Comparison of ENCODE assay signal across 1 cellular context in genomic region chr17:59964455-59965328, GRCh38.
TF ChIP-seq lines count a peak whose summit lies in the region.

Gene RNFT1 (minus strand): TSS chr17:59964740. CDS start chr17:59964663, 77 bp downstream.

TF ChIP-seq in GM12878, 131 proteins besides CTCF, POLR2A, EP300 and RAD21 (continued from another document and continues in another):
- TF ChIP-seq BCL11A (IDR thresholded peaks at IDR 0.05; ENCODE audit: low read depth, low read length) (0 out of 2 replicates have a peak, but pooled peaks have one; percentile 11), MLLT1 (IDR thresholded peaks at IDR 0.05) (peak; percentile 72; the same call in 1 of the 2 replicates), PAX5 (IDR thresholded peaks at IDR 0.05; ENCODE audit: borderline replicate concordance, low read depth, low read length) (peak; percentile 5; the same call in 1 of the 2 replicates), EED (IDR thresholded peaks at IDR 0.05; ENCODE audit: low read depth) (no peak), BRCA1 (IDR thresholded peaks at IDR 0.05; ENCODE audit: low read depth, low read length) (no peak), BCLAF1 (IDR thresholded peaks at IDR 0.05) (peak; percentile 84), YY1 (IDR thresholded peaks at IDR 0.05; ENCODE audit: low read depth, low read length) (no peak), CEBPZ (IDR thresholded peaks at IDR 0.05; ENCODE audit: low read depth, low read length) (no peak), TARDBP (IDR thresholded peaks at IDR 0.05; ENCODE audit: borderline replicate concordance) (no peak), E2F4 (IDR thresholded peaks at IDR 0.05; ENCODE audit: low read depth, low read length) (no peak), ZNF687 (IDR thresholded peaks at IDR 0.05) (peak; percentile 63; the same call in 1 of the 2 replicates), MXI1 (IDR thresholded peaks at IDR 0.05; ENCODE audit: low read depth, low read length) (no peak), ZNF217 (IDR thresholded peaks at IDR 0.05) (no peak), ZBTB40 (IDR thresholded peaks at IDR 0.05; ENCODE audit: borderline replicate concordance) (no peak), PAX8 (IDR thresholded peaks at IDR 0.05) (no peak), TAF1 (IDR thresholded peaks at IDR 0.05; ENCODE audit: borderline replicate concordance, low read depth, low read length) (no peak; the same call in 1 of the 2 replicates), NR2F1 (conservative IDR thresholded peaks at IDR 0.05) (peak; percentile 61; the same call in 1 of the 2 replicates), YBX1 (IDR thresholded peaks at IDR 0.05) (no peak), ZNF384 (IDR thresholded peaks at IDR 0.05; ENCODE audit: borderline replicate concordance, low read depth, low read length) (no peak), SUZ12 (IDR thresholded peaks at IDR 0.05; ENCODE audit: unreplicated experiment) (no peak), KAT2A (conservative IDR thresholded peaks at IDR 0.05; ENCODE audit: control insufficient read depth, low read depth, low read length) (no peak), E4F1 (IDR thresholded peaks at IDR 0.05; ENCODE audit: borderline replicate concordance, partially characterized antibody) (peak; percentile 31), SMAD1 (IDR thresholded peaks at IDR 0.05; ENCODE audit: low read depth, partially characterized antibody) (no peak), TCF7 (IDR thresholded peaks at IDR 0.05; ENCODE audit: borderline replicate concordance) (no peak), ZNF592 (IDR thresholded peaks at IDR 0.05) (no peak), PML (IDR thresholded peaks at IDR 0.05; ENCODE audit: low read length) (0 out of 2 replicates have a peak, but pooled peaks have one; percentile 51), LARP7 (IDR thresholded peaks at IDR 0.05) (0 out of 2 replicates have a peak, but pooled peaks have one; percentile 59), MAX (IDR thresholded peaks at IDR 0.05; ENCODE audit: low read depth, low read length) (0 out of 2 replicates have a peak, but pooled peaks have one; percentile 6)
